8 cellular contexts compared by ENCODE assay signal in genomic region chr3:49719214-49719884, GRCh38.
DNase-seq lines count a peak whose midpoint lies in the region; ATAC-seq and TF ChIP-seq lines count a peak whose summit lies in the region.

Gene AMIGO3 (minus strand): TSS chr3:49719684. CDS start chr3:49719465, 219 bp downstream.

- H3K27me3 Mint-ChIP-seq in memory B cell = no peaks in the 10 kb centered on the region

- DNase-seq in AG09309 (ENCODE audit: low read depth) (peak; percentile 58), NCI-H748 treated with DMSO at 0.1 percent for 48 hours (lab: John Stamatoyannopoulos, UW) (peak; percentile 53), memory B cell (ENCODE audit: low spot score in 2 of 2) (peak; percentile 90 to 92)
- DNase-seq in activated CD8-positive, alpha-beta memory T cell treated with anti-CD3 and anti-CD28 coated beads for 48 hours (ENCODE audit: low read depth in 2 of 3, low spot score in 2 of 3) = peak; percentile 78 to 84 (median 83)
- peak; percentile 82 to 90 (median 83) for DNase-seq in stimulated activated CD4-positive, alpha-beta T cell treated with anti-CD3 and anti-CD28 coated beads, TNF-alpha, amount 100 ng/mL, for 48 hours (ENCODE audit: low read depth in 3 of 3)

- peak within 1 kb of the TSS; percentile 90 for H3K27ac Mint-ChIP-seq in memory B cell

- H3K4me1 ChIP-seq in endocrine pancreas (ENCODE audit: control insufficient read depth, insufficient read depth, low read length) = no peaks in the 10 kb centered on the region

- peak; percentile 42 for TF ChIP-seq CTCF in AG09309 (IDR thresholded peaks at IDR 0.05; ENCODE audit: control insufficient read depth, insufficient read depth, low read depth, low read length, missing control alignments)

- H3K4me3 Mint-ChIP-seq in memory B cell = peak within 1 kb of the TSS; percentile 90

- H3K4me3 ChIP-seq in AG09309 (ENCODE audit: control insufficient read depth, low read depth, low read length) (peak within 1 kb of the TSS; percentile 42), endocrine pancreas (ENCODE audit: control insufficient read depth, insufficient read depth, low read length) (no peak within 1 kb of the TSS)

- peak; percentile 42 for ATAC-seq in GM19025 (IDR thresholded peaks at IDR 0.05; ENCODE audit: low read depth, unreplicated experiment)
- peak; percentile 38 for ATAC-seq in HG03280 (IDR thresholded peaks at IDR 0.05; ENCODE audit: unreplicated experiment)
- peak; percentile 64 for ATAC-seq in memory B cell (ENCODE audit: low read depth)

- peak within 1 kb of the TSS; percentile 27 for H3K9ac ChIP-seq in endocrine pancreas (ENCODE audit: control insufficient read depth, insufficient read depth, low read length)

- peaks cover 2% of the 10 kb centered on the region for H3K36me3 Mint-ChIP-seq in memory B cell

- H3K4me1 Mint-ChIP-seq in memory B cell = peaks cover 27% of the 10 kb centered on the region

- no peaks in the 10 kb centered on the region for H3K9me3 ChIP-seq in endocrine pancreas (ENCODE audit: control insufficient read depth, low read length)

- H3K36me3 ChIP-seq in endocrine pancreas (ENCODE audit: control insufficient read depth, insufficient read depth, low read length) = peaks cover 5% of the 10 kb centered on the region

- H3K27me3 ChIP-seq in endocrine pancreas (ENCODE audit: control insufficient read depth, insufficient read depth, low read length) = no peaks in the 10 kb centered on the region

- no peaks in the 10 kb centered on the region for H3K9me3 Mint-ChIP-seq in memory B cell
